19 cellular contexts compared by ENCODE assay signal in genomic region chr14:91261115-91261514, GRCh38. TPM values are rescaled to one million over a fixed set of nuclear protein-coding genes. Genes with fewer than 3 reads are reported as not detected.
DNase-seq lines count a peak whose midpoint lies in the region; ATAC-seq and TF ChIP-seq lines count a peak whose summit lies in the region.
"Had no signal": no experiment of that assay in that cellular context is flagged by ENCODE, and none has a peak within 500 bp of the region (broad histone marks: within the 10 kb centered on the region; RNA-seq: fewer than 3 reads in every experiment).

No MANE protein-coding gene starts in this region.

- H3K27ac Mint-ChIP-seq in T-helper 17 cell: no peak overlapping the region
- H3K27ac Mint-ChIP-seq in activated naive CD4-positive, alpha-beta T cell treated with anti-CD3 and anti-CD28 coated beads, Interleukin-2, amount 50 U/mL, for 72 hours: peak overlapping the region; percentile 17 to 92
- H3K27ac Mint-ChIP-seq in stimulated activated effector memory CD8-positive, alpha-beta T cell treated with anti-CD3 and anti-CD28 coated beads, Interleukin-12 subunit alpha, Interleukin-12 subunit beta, amount 100 ng/mL, for 72 hours: peak overlapping the region; percentile 93

- peaks cover 3 to 34% (median 17%) of the 10 kb centered on the region in 6 donors for H3K4me1 ChIP-seq in spleen
- H3K4me1 ChIP-seq: pancreas had no signal

- TF ChIP-seq CTCF in spleen (IDR thresholded peaks at IDR 0.05 in 8 of 11, conservative IDR thresholded peaks at IDR 0.05 in 3 of 11): no peak

- no peaks in the 10 kb centered on the region for H3K36me3 ChIP-seq in spleen
- H3K36me3 ChIP-seq: brain microvascular endothelial cell, pancreas, Peyer's patch, suprapubic skin had no signal

- DNase-seq in activated gamma-delta T cell treated with Interleukin-2 at 50 U/mL for 16 hours: peak; percentile 50
- no peak for DNase-seq in activated gamma-delta T cell (lab: John Stamatoyannopoulos, UW)
- DNase-seq in T-helper 17 cell: no peak
- DNase-seq in activated naive CD4-positive, alpha-beta T cell treated with anti-CD3 and anti-CD28 coated beads, Interleukin-2, amount 50 U/mL, for 72 hours (ENCODE audit: low spot score in 2 of 2): no peak
- DNase-seq in stimulated activated effector memory CD8-positive, alpha-beta T cell treated with anti-CD3 and anti-CD28 coated beads, Interleukin-12 subunit alpha, Interleukin-12 subunit beta, amount 100 ng/mL, for 72 hours (ENCODE audit: low spot score in 2 of 2): no peak
- DNase-seq in spleen: no peak
- DNase-seq in foreskin melanocyte: no peak
- DNase-seq: ACHN, brain microvascular endothelial cell, dorsolateral prefrontal cortex, hypothalamus, NCI-H2029 treated with DMSO at 0.1 percent for 48 hours, NCI-H524 treated with DMSO at 0.1 percent for 48 hours, Peyer's patch had no signal

- ATAC-seq in T-helper 17 cell (peak; percentile 72), HG02571 (IDR thresholded peaks at IDR 0.05; ENCODE audit: unreplicated experiment) (no peak)
- ATAC-seq in activated naive CD4-positive, alpha-beta T cell treated with anti-CD3 and anti-CD28 coated beads, Interleukin-2, amount 50 U/mL, for 72 hours: peak; percentile 84 to 85
- ATAC-seq in stimulated activated effector memory CD8-positive, alpha-beta T cell treated with anti-CD3 and anti-CD28 coated beads, Interleukin-12 subunit alpha, Interleukin-12 subunit beta, amount 100 ng/mL, for 72 hours: peak; percentile 91
- ATAC-seq: left lobe of liver, pancreas had no signal

- H3K9me3 Mint-ChIP-seq in activated naive CD4-positive, alpha-beta T cell treated with anti-CD3 and anti-CD28 coated beads, Interleukin-2, amount 50 U/mL, for 72 hours: no peaks in the 10 kb centered on the region
- no peaks in the 10 kb centered on the region for H3K9me3 Mint-ChIP-seq in stimulated activated effector memory CD8-positive, alpha-beta T cell treated with anti-CD3 and anti-CD28 coated beads, Interleukin-12 subunit alpha, Interleukin-12 subunit beta, amount 100 ng/mL, for 72 hours

- peaks cover 49% of the 10 kb centered on the region for H3K4me1 Mint-ChIP-seq in T-helper 17 cell
- H3K4me1 Mint-ChIP-seq in stimulated activated effector memory CD8-positive, alpha-beta T cell treated with anti-CD3 and anti-CD28 coated beads, Interleukin-12 subunit alpha, Interleukin-12 subunit beta, amount 100 ng/mL, for 72 hours: peaks cover 81% of the 10 kb centered on the region

- peak overlapping the region; percentile 22 for H3K4me3 Mint-ChIP-seq in T-helper 17 cell
- peak overlapping the region; percentile 27 for H3K4me3 Mint-ChIP-seq in stimulated activated effector memory CD8-positive, alpha-beta T cell treated with anti-CD3 and anti-CD28 coated beads, Interleukin-12 subunit alpha, Interleukin-12 subunit beta, amount 100 ng/mL, for 72 hours

- no peaks in the 10 kb centered on the region for H3K36me3 Mint-ChIP-seq in T-helper 17 cell (ENCODE audit: low read depth)
- H3K36me3 Mint-ChIP-seq in activated naive CD4-positive, alpha-beta T cell treated with anti-CD3 and anti-CD28 coated beads, Interleukin-2, amount 50 U/mL, for 72 hours: no peaks in the 10 kb centered on the region
- peaks cover 50% of the 10 kb centered on the region for H3K36me3 Mint-ChIP-seq in stimulated activated effector memory CD8-positive, alpha-beta T cell treated with anti-CD3 and anti-CD28 coated beads, Interleukin-12 subunit alpha, Interleukin-12 subunit beta, amount 100 ng/mL, for 72 hours

- H3K27me3 ChIP-seq in spleen (replicated peaks in 1 of 7): peaks cover 0 to 25% (median 14%) of the 10 kb centered on the region in 7 donors
- H3K27me3 ChIP-seq: pancreas, Peyer's patch had no signal

- H3K4me3 ChIP-seq in spleen: no peak overlapping the region
- H3K4me3 ChIP-seq: dorsolateral prefrontal cortex, pancreas, Peyer's patch, skin epidermis, suprapubic skin had no signal

- WGBS in spleen, 5 donors: 75 to 94% (median 89%) methylated on average over 5 of the region's 5 CpGs

- no peak overlapping the region for H3K27ac ChIP-seq in spleen
- H3K27ac ChIP-seq: brain microvascular endothelial cell, dorsolateral prefrontal cortex, pancreas, Peyer's patch, suprapubic skin had no signal

- no peak for TF ChIP-seq POLR2A in spleen (IDR thresholded peaks at IDR 0.05)

- H3K9me3 ChIP-seq in T-helper 17 cell (ENCODE audit: control insufficient read depth, low read length, poor library complexity, severe bottlenecking) (no peaks in the 10 kb centered on the region), spleen (no peaks in the 10 kb centered on the region)
- H3K9me3 ChIP-seq: pancreas, Peyer's patch, suprapubic skin had no signal

- intact Hi-C loops in spleen (cut with DNase I; ENCODE audit: low total_unique reads): no loop called here

- H3K27me3 Mint-ChIP-seq in T-helper 17 cell: no peaks in the 10 kb centered on the region

RNA-seq across cellular contexts. Expression of gene GPR68, which starts 16.6 kb away (rescaled TPM):
- total RNA-seq in T-helper 17 cell (10 to 100 TPM in 1 of 2 donors, 1 to 10 TPM in 1; 7.6 to 12.4 TPM), spleen (1 to 10 TPM; 1.9 to 5.2 (median 3.2) TPM)
- 10 to 100 TPM in 1 of 2 donors, 1 to 10 TPM in 1; 4.6 to 12.7 TPM for total RNA-seq in activated naive CD4-positive, alpha-beta T cell treated with anti-CD3 and anti-CD28 coated beads, Interleukin-2, amount 50 U/mL, for 72 hours
- 1 to 10 TPM in 2 of 3 donors, under 1 TPM in 1; 0.50 to 1.7 (median 1.3) TPM for polyA plus RNA-seq in spleen
